15 cellular contexts compared by ENCODE assay signal in the genomic region with DNA sequence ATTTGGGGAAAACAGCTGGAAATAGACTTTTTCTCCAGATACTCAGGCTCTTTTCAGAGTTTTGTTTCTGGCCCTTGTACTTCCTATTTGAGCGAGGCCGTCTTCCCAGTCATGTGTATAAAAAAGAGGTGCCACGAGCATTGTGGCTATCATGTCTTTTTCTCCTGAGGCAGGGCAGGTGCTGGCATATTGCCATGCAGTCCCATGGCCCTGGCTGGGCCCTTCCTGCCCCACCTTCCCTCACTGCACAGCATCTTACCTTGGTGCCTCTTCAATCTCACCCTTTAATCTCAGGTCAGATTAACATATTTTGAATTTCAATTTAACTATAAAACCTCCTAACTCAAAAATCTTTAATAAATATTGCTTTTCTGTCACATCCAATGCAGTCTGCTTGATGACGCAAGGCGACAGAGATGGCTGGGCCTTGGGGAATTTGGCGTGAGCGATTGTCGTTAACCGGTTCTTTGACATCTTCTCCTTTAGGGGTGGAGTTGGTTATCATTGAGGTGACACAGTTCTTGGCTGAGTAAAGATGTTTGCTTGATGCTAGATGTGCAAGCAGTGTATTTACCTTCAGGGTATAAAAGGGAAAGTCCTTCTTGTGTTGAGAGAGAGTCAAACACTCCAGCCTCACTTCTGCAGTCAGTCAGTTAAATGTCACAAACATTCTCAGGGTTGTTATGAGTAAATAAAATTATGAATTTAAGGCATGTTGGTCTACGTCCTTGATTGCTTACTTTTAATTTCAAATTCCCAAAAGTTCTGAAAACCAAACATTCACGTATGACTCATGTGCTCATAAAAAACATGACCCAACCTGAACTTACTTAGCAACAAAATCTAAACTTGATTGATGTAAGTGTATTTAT.
A peak's percentile ranks its signal among the peaks of the same experiment; 100 is the strongest.
DNase-seq lines count a peak whose midpoint lies in the region; ATAC-seq and TF ChIP-seq lines count a peak whose summit lies in the region.
"Had no signal": no experiment of that assay in that cellular context is flagged by ENCODE, and none has a peak within 500 bp of the region (broad histone marks: within the 10 kb centered on the region; RNA-seq: fewer than 3 reads in every experiment).

No MANE protein-coding gene starts in this region.

- no peak overlapping the region for H2AFZ ChIP-seq in HCT116 (ENCODE audit: low read depth, low read length, poor library complexity, severe bottlenecking)
- no peak overlapping the region for H2AFZ ChIP-seq in fibroblast of lung (ENCODE audit: low read length)

- no peak overlapping the region for H3K4me3 ChIP-seq in HCT116 (replicated peaks in 1 of 2; ENCODE audit: low read depth in 1 of 2, low read length in 2 of 2)
- H3K4me3 ChIP-seq in SK-N-MC, result no peak overlapping the region
- no peak overlapping the region for H3K4me3 ChIP-seq in fibroblast of lung (replicated peaks in 1 of 4; ENCODE audit: control extremely low read depth in 1 of 4, insufficient read depth in 1 of 4, low read depth in 3 of 4, low read length in 4 of 4)
- no peak overlapping the region for H3K4me3 ChIP-seq in skeletal muscle satellite cell (ENCODE audit: low read length)
- H3K4me3 ChIP-seq: spleen had no signal

- H3K9me3 ChIP-seq in HCT116 (ENCODE audit: control insufficient read depth in 1 of 2, insufficient read depth in 1 of 2, low read depth in 1 of 2, low read length in 2 of 2) (no peaks in the 10 kb centered on the region), SK-N-MC (ENCODE audit: low read depth, low read length) (no peaks in the 10 kb centered on the region), fibroblast of lung (ENCODE audit: control insufficient read depth, insufficient read depth, low read depth, low read length) (no peaks in the 10 kb centered on the region), skeletal muscle satellite cell (replicated peaks; ENCODE audit: low read length) (no peaks in the 10 kb centered on the region)
- H3K9me3 ChIP-seq: Caco-2, neutrophil, spleen had no signal

- H3K9me2 ChIP-seq in HCT116 (ENCODE audit: insufficient read depth), result no peaks in the 10 kb centered on the region

- peak overlapping the region; percentile 38 for H3K4me2 ChIP-seq in HCT116 (ENCODE audit: low read length)
- H3K4me2 ChIP-seq in fibroblast of lung (ENCODE audit: extremely low read depth, insufficient read depth, low read length), result no peak overlapping the region
- peak overlapping the region; percentile 46 for H3K4me2 ChIP-seq in skeletal muscle satellite cell (ENCODE audit: low read length)

- H3K79me2 ChIP-seq in HCT116 (ENCODE audit: insufficient read depth, low read length) (no peaks in the 10 kb centered on the region), fibroblast of lung (ENCODE audit: control insufficient read depth, insufficient read depth, low read length) (no peaks in the 10 kb centered on the region)

- POLR2A ChIA-PET in HCT116 (lab: Charles Lee), result no interaction called here

- no peak overlapping the region for H3K27ac ChIP-seq in HCT116 (ENCODE audit: low read depth, low read length)
- H3K27ac ChIP-seq in SK-N-MC, result peak overlapping the region; percentile 37
- no peak overlapping the region for H3K27ac ChIP-seq in fibroblast of lung (ENCODE audit: insufficient read depth, low read length)
- H3K27ac ChIP-seq: brain microvascular endothelial cell, neutrophil, spleen had no signal

- ATAC-seq in HCT116 (no peak), GM18517 (IDR thresholded peaks at IDR 0.05; ENCODE audit: unreplicated experiment) (no peak)

- intact Hi-C loops in HCT116 (cut with micrococcal nuclease) (no loop called here), cardiac septum (cut with DNase I) (no loop called here)

- H4K20me1 ChIP-seq in HCT116 (ENCODE audit: insufficient read depth), result no peaks in the 10 kb centered on the region
- H4K20me1 ChIP-seq in fibroblast of lung (ENCODE audit: control insufficient read depth, extremely low read depth, insufficient read depth, low read length), result no peaks in the 10 kb centered on the region

- H3K4me1 ChIP-seq in HCT116 (ENCODE audit: control insufficient read depth in 1 of 2, insufficient read depth in 2 of 2, low read length in 2 of 2) (peaks cover 25 to 38% of the 10 kb centered on the region in 2 experiments), fibroblast of lung (ENCODE audit: control insufficient read depth, extremely low read depth, insufficient read depth, low read length) (peaks cover 3% of the 10 kb centered on the region), skeletal muscle satellite cell (ENCODE audit: control insufficient read depth, insufficient read depth, low read length) (peaks cover 30% of the 10 kb centered on the region)

- H3K27me3 ChIP-seq in HCT116 (ENCODE audit: insufficient read depth, low read length), result no peaks in the 10 kb centered on the region
- no peaks in the 10 kb centered on the region for H3K27me3 ChIP-seq in fibroblast of lung (ENCODE audit: control insufficient read depth, insufficient read depth, low read length)
- H3K27me3 ChIP-seq in skeletal muscle satellite cell (ENCODE audit: control insufficient read depth, insufficient read depth, low read length), result peaks cover 12% of the 10 kb centered on the region
- H3K27me3 ChIP-seq: brain microvascular endothelial cell, neutrophil, spleen had no signal

- no peak for TF ChIP-seq RAD21 in HCT116 (IDR thresholded peaks at IDR 0.05; ENCODE audit: low read depth)

- no peak for TF ChIP-seq CTCF in HCT116 (IDR thresholded peaks at IDR 0.05 in 2 of 3, conservative IDR thresholded peaks at IDR 0.05 in 1 of 3; ENCODE audit: borderline replicate concordance in 1 of 3, insufficient read depth in 1 of 3, low read depth in 2 of 3, low read length in 2 of 3)
- TF ChIP-seq CTCF in fibroblast of lung (conservative IDR thresholded peaks at IDR 0.05 in 1 of 2, IDR thresholded peaks at IDR 0.05 in 1 of 2; ENCODE audit: low read depth in 1 of 2, low read length in 2 of 2), result no peak

- CTCF ChIA-PET in HCT116 (lab: Charles Lee), result no interaction called here

- H3K9ac ChIP-seq in HCT116 (ENCODE audit: low read length) (no peak overlapping the region), SK-N-MC (ENCODE audit: insufficient read length) (no peak overlapping the region), fibroblast of lung (ENCODE audit: insufficient read depth, low read length) (no peak overlapping the region), skeletal muscle satellite cell (ENCODE audit: low read depth, low read length) (no peak overlapping the region)

- DNase-seq in HCT116 (ENCODE audit: low read depth, low spot score) (no peak), SK-N-MC (ENCODE audit: low read depth, low spot score) (no peak), fibroblast of lung (ENCODE audit: low read depth in 2 of 2) (peak; percentile 41 to 49), islet precursor cell (no peak), cardiac septum (ENCODE audit: low spot score) (no peak), AG20443 (ENCODE audit: low spot score) (no peak)
- DNase-seq: activated CD4-positive, alpha-beta memory T cell treated with anti-CD3 and anti-CD28 coated beads for 36 hours; brain microvascular endothelial cell; Caco-2; NCI-H1105 treated with DMSO at 0.1 percent for 48 hours; NCI-H69; spleen had no signal

- RAD21 ChIA-PET in HCT116 (lab: Charles Lee; ENCODE audit: low non-redundant PET in 1 of 2, low total read pairs in 2 of 2, uncharacterized antibody in 2 of 2, unreplicated experiment in 2 of 2), result no interaction called here

- TF ChIP-seq POLR2A in HCT116 (IDR thresholded peaks at IDR 0.05; ENCODE audit: borderline replicate concordance, extremely low read depth, insufficient read depth, insufficient read length), result no peak

- no peaks in the 10 kb centered on the region for H3K36me3 ChIP-seq in HCT116 (ENCODE audit: control insufficient read depth in 1 of 2, insufficient read depth in 2 of 2, low read length in 2 of 2)
- no peaks in the 10 kb centered on the region for H3K36me3 ChIP-seq in SK-N-MC (ENCODE audit: insufficient read depth, low read length)
- H3K36me3 ChIP-seq in fibroblast of lung (ENCODE audit: control insufficient read depth, insufficient read depth, low read length), result no peaks in the 10 kb centered on the region
- no peaks in the 10 kb centered on the region for H3K36me3 ChIP-seq in skeletal muscle satellite cell (ENCODE audit: insufficient read depth, low read length)
- H3K36me3 ChIP-seq: brain microvascular endothelial cell, neutrophil, spleen had no signal

- BruUV-seq in HCT116 (replicated peaks; lab: Mats Ljungman, UMichigan), result no TSS peak

TF ChIP-seq in HCT116, 20 proteins besides CTCF, POLR2A, EP300 and RAD21 (continues in another document):
- no peak for TF ChIP-seq POLR2AphosphoS5 (IDR thresholded peaks at IDR 0.05; ENCODE audit: low read depth, low read length)
- no peak for TF ChIP-seq FOSL1 (IDR thresholded peaks at IDR 0.05; ENCODE audit: low read depth)
- TF ChIP-seq SIN3A (IDR thresholded peaks at IDR 0.05; ENCODE audit: low read depth), result no peak
- TF ChIP-seq SP1 (IDR thresholded peaks at IDR 0.05; ENCODE audit: low read depth), result no peak
- no peak for TF ChIP-seq ZFX (IDR thresholded peaks at IDR 0.05)
- no peak for TF ChIP-seq EGR1 (IDR thresholded peaks at IDR 0.05; ENCODE audit: low read depth)
- TF ChIP-seq ZNF274 (IDR thresholded peaks at IDR 0.05; ENCODE audit: low read depth, low read length), result no peak
- TF ChIP-seq, protein P1, sequence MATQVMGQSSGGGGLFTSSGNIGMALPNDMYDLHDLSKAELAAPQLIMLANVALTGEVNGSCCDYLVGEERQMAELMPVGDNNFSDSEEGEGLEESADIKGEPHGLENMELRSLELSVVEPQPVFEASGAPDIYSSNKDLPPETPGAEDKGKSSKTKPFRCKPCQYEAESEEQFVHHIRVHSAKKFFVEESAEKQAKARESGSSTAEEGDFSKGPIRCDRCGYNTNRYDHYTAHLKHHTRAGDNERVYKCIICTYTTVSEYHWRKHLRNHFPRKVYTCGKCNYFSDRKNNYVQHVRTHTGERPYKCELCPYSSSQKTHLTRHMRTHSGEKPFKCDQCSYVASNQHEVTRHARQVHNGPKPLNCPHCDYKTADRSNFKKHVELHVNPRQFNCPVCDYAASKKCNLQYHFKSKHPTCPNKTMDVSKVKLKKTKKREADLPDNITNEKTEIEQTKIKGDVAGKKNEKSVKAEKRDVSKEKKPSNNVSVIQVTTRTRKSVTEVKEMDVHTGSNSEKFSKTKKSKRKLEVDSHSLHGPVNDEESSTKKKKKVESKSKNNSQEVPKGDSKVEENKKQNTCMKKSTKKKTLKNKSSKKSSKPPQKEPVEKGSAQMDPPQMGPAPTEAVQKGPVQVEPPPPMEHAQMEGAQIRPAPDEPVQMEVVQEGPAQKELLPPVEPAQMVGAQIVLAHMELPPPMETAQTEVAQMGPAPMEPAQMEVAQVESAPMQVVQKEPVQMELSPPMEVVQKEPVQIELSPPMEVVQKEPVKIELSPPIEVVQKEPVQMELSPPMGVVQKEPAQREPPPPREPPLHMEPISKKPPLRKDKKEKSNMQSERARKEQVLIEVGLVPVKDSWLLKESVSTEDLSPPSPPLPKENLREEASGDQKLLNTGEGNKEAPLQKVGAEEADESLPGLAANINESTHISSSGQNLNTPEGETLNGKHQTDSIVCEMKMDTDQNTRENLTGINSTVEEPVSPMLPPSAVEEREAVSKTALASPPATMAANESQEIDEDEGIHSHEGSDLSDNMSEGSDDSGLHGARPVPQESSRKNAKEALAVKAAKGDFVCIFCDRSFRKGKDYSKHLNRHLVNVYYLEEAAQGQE (IDR thresholded peaks at IDR 0.05; ENCODE audit: low read depth), result no peak
- TF ChIP-seq EZH2phosphoT487 (IDR thresholded peaks at IDR 0.05; ENCODE audit: borderline replicate concordance), result no peak
- TF ChIP-seq JUND (IDR thresholded peaks at IDR 0.05), result no peak

Comparison
In these comparisons a context has a peak if more than half of its experiments do, and no peak if none do; other contexts are left out.
1. DNase-seq: peak in fibroblast of lung (2 of 2); none in HCT116 (single experiment), SK-N-MC (single experiment), islet precursor cell (single experiment), cardiac septum (single experiment) and AG20443 (single experiment).